Comparison of ENCODE assay signal across 10 cellular contexts in the genomic region with DNA sequence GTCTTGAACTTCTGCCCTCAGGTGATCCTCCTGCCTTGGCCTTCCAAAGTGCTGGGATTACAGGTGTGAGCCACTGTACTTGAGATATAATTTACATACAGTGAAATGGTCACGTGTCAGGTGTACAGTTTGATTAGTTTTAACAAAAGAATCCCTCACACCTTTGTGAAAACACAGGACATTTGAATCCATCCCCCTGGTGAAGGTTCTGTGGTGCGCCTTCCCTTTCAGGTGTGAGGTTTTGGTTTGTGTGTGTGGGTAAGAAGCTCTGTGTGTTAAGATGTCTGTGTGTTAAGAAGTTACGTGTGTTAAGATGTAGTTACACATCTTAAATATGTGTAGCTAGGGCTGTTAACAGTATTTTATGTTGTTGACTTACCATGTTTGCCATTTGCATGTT.
DNase-seq lines count a peak whose midpoint lies in the region; ATAC-seq and TF ChIP-seq lines count a peak whose summit lies in the region.
"Had no signal": no experiment of that assay in that cellular context is flagged by ENCODE, and none has a peak within 500 bp of the region (broad histone marks: within the 10 kb centered on the region; RNA-seq: fewer than 3 reads in every experiment).

No MANE protein-coding gene starts in this region.

- H3K36me3 ChIP-seq in adipocyte (ENCODE audit: control insufficient read depth, insufficient read depth, low read length, severe bottlenecking) = peaks cover 36% of the 10 kb centered on the region
- H3K36me3 ChIP-seq in tibial artery = peaks cover 5 to 44% (median 43%) of the 10 kb centered on the region in 3 donors

- no peaks in the 10 kb centered on the region for H3K9me3 ChIP-seq in adipocyte (ENCODE audit: control insufficient read depth, low read length)
- H3K9me3 ChIP-seq in tibial artery = no peaks in the 10 kb centered on the region

- H3K27me3 ChIP-seq in adipocyte (replicated peaks; ENCODE audit: control insufficient read depth, insufficient read depth, low read length) = no peaks in the 10 kb centered on the region
- H3K27me3 ChIP-seq in tibial artery = no peaks in the 10 kb centered on the region

- H3K9ac ChIP-seq in adipocyte (ENCODE audit: low read length) = peak overlapping the region; percentile 43

- TF ChIP-seq CTCF in tibial artery (IDR thresholded peaks at IDR 0.05) = no peak

- peak overlapping the region; percentile 28 for H3K4me3 ChIP-seq in adipocyte (ENCODE audit: low read length)
- peak overlapping the region in 1 of 2 donors; percentile 5 for H3K4me3 ChIP-seq in tibial artery

- H3K27me3 Mint-ChIP-seq in activated naive CD4-positive, alpha-beta T cell treated with anti-CD3 and anti-CD28 coated beads, Interleukin-2, amount 10 ng/mL, durations not matched to agents 7 days and 5 days = no peaks in the 10 kb centered on the region
- H3K27me3 Mint-ChIP-seq in memory B cell = no peaks in the 10 kb centered on the region

- no peaks in the 10 kb centered on the region for H3K9me3 Mint-ChIP-seq in activated naive CD4-positive, alpha-beta T cell treated with anti-CD3 and anti-CD28 coated beads, Interleukin-2, amount 10 ng/mL, durations not matched to agents 7 days and 5 days
- H3K9me3 Mint-ChIP-seq in memory B cell = no peaks in the 10 kb centered on the region

- ATAC-seq in memory B cell (ENCODE audit: low read depth) = no peak
- no peak for ATAC-seq in HG02610 (IDR thresholded peaks at IDR 0.05; ENCODE audit: unreplicated experiment)
- ATAC-seq in GM21390 (IDR thresholded peaks at IDR 0.05; ENCODE audit: unreplicated experiment) = no peak

- DNase-seq in activated naive CD4-positive, alpha-beta T cell treated with anti-CD3 and anti-CD28 coated beads, Interleukin-2, amount 10 ng/mL, durations not matched to agents 7 days and 5 days = no peak
- no peak for DNase-seq in activated naive CD4-positive, alpha-beta T cell (lab: John Stamatoyannopoulos, UW)
- no peak for DNase-seq in adipocyte (ENCODE audit: low read depth)
- no peak for DNase-seq in memory B cell (ENCODE audit: low spot score in 2 of 2)
- no peak for DNase-seq in tibial artery
- no peak for DNase-seq in RKO (ENCODE audit: low spot score)
- DNase-seq: activated CD8-positive, alpha-beta memory T cell treated with anti-CD3 and anti-CD28 coated beads, Interleukin-2, amount 50 U/mL, for 48 hours; NCI-H2171 had no signal

- H3K27ac ChIP-seq in tibial artery = peak overlapping the region; percentile 62 to 69

- intact Hi-C loops in tibial artery (cut with DNase I; ENCODE audit: low total_unique reads) = no loop called here

- H3K4me1 ChIP-seq in adipocyte (ENCODE audit: control insufficient read depth, insufficient read depth, low read length) (peaks cover 39% of the 10 kb centered on the region), tibial artery (peaks cover 0 to 25% (median 15%) of the 10 kb centered on the region in 4 donors)

- CTCF ChIA-PET in activated naive CD4-positive, alpha-beta T cell treated with anti-CD3 and anti-CD28 coated beads, Interleukin-2, amount 10 ng/mL, durations not matched to agents 7 days and 5 days (lab: Charles Lee) = no interaction called here

- peak overlapping the region; percentile 66 for H3K27ac Mint-ChIP-seq in activated naive CD4-positive, alpha-beta T cell treated with anti-CD3 and anti-CD28 coated beads, Interleukin-2, amount 10 ng/mL, durations not matched to agents 7 days and 5 days
- peak overlapping the region; percentile 89 for H3K27ac Mint-ChIP-seq in memory B cell

- peaks cover 68% of the 10 kb centered on the region for H3K4me1 Mint-ChIP-seq in activated naive CD4-positive, alpha-beta T cell treated with anti-CD3 and anti-CD28 coated beads, Interleukin-2, amount 10 ng/mL, durations not matched to agents 7 days and 5 days
- H3K4me1 Mint-ChIP-seq in memory B cell = peaks cover 50% of the 10 kb centered on the region

- no peak overlapping the region for H3K4me3 Mint-ChIP-seq in activated naive CD4-positive, alpha-beta T cell treated with anti-CD3 and anti-CD28 coated beads, Interleukin-2, amount 10 ng/mL, durations not matched to agents 7 days and 5 days
- peak overlapping the region; percentile 62 for H3K4me3 Mint-ChIP-seq in memory B cell

- H3K36me3 Mint-ChIP-seq in activated naive CD4-positive, alpha-beta T cell treated with anti-CD3 and anti-CD28 coated beads, Interleukin-2, amount 10 ng/mL, durations not matched to agents 7 days and 5 days = peaks cover 69% of the 10 kb centered on the region
- H3K36me3 Mint-ChIP-seq in memory B cell = peaks cover 26% of the 10 kb centered on the region
